ENCODE assay signal across 1 cellular context in genomic region chr5:140312067-140312790, GRCh38.
TF ChIP-seq lines count a peak whose summit lies in the region.

No MANE protein-coding gene starts in this region.

TF ChIP-seq in SK-N-SH, 30 proteins besides CTCF, POLR2A, EP300 and RAD21 (continued from another document):
- TF ChIP-seq PBX3 (IDR thresholded peaks at IDR 0.05) (peak; percentile 75), USF2 (IDR thresholded peaks at IDR 0.05; ENCODE audit: borderline replicate concordance, low read depth, low read length) (no peak), GATA2 (CRISPR knock-in tag; IDR thresholded peaks at IDR 0.05) (no peak), RFX5 (IDR thresholded peaks at IDR 0.05; ENCODE audit: low read length) (no peak), FOSL2 (IDR thresholded peaks at IDR 0.05; ENCODE audit: borderline replicate concordance, low read depth) (peak; percentile 45; the same call in 1 of the 2 replicates), NFIC (IDR thresholded peaks at IDR 0.05; ENCODE audit: borderline replicate concordance) (peak; percentile 85), TEAD4 (IDR thresholded peaks at IDR 0.05; ENCODE audit: borderline replicate concordance, insufficient read depth) (no peak; the same call in 1 of the 2 replicates), GABPA (IDR thresholded peaks at IDR 0.05; ENCODE audit: low read depth) (peak; percentile 25; the same call in 1 of the 2 replicates), EZH2phosphoT487 (IDR thresholded peaks at IDR 0.05; ENCODE audit: borderline replicate concordance, low read depth) (no peak), RXRA (IDR thresholded peaks at IDR 0.05; ENCODE audit: borderline replicate concordance, low read depth) (peak; percentile 72; the same call in 1 of the 2 replicates), FOXJ3 (CRISPR knock-in tag; IDR thresholded peaks at IDR 0.05) (no peak), SIN3A (IDR thresholded peaks at IDR 0.05; ENCODE audit: borderline replicate concordance, low read depth, low read length) (no peak), MAX (IDR thresholded peaks at IDR 0.05; ENCODE audit: low read depth) (0 out of 2 replicates have a peak, but pooled peaks have one; percentile 33), SMC3 (IDR thresholded peaks at IDR 0.05; ENCODE audit: low read depth, low read length) (no peak), POLR2AphosphoS5 (IDR thresholded peaks at IDR 0.05; ENCODE audit: low read depth, low read length) (no peak), CHD2 (IDR thresholded peaks at IDR 0.05; ENCODE audit: low read length, partially characterized antibody) (no peak), IRF3 (IDR thresholded peaks at IDR 0.05; ENCODE audit: low read depth, low read length) (no peak), JUND (IDR thresholded peaks at IDR 0.05) (peak; percentile 64), MEF2A (IDR thresholded peaks at IDR 0.05; ENCODE audit: borderline replicate concordance, low read depth) (peak; percentile 65; the same call in 1 of the 2 replicates), MXI1 (IDR thresholded peaks at IDR 0.05; ENCODE audit: low read depth, low read length) (no peak), RCOR1 (IDR thresholded peaks at IDR 0.05; ENCODE audit: low read length) (no peak), NRF1 (IDR thresholded peaks at IDR 0.05; ENCODE audit: low read depth, low read length) (no peak), REST (IDR thresholded peaks at IDR 0.05; ENCODE audit: low read depth, low read length) (no peak)
TF ChIP-seq in SK-N-SH: peak in this region for 10.
